Comparison of ENCODE assay signal across 8 cellular contexts in genomic region chr4:142719854-142720541, GRCh38.
A peak's percentile ranks its signal among the peaks of the same experiment; 100 is the strongest.
DNase-seq lines count a peak whose midpoint lies in the region; ATAC-seq and TF ChIP-seq lines count a peak whose summit lies in the region.

No MANE protein-coding gene starts in this region.

- intact Hi-C loops in CD4-positive, alpha-beta T cell (cut with DNase I, micrococcal nuclease) = loop anchor here (1.0 to 10.0 kb wide), 12 partner anchors 43 to 593 kb away; partner anchors contain the start of gene INPP4B (in 1 of the 2)
- intact Hi-C loops in right cardiac atrium (cut with DNase I) = loop anchor here in 2 of 4 donors (10.0 kb wide), 2 partner anchors 365 to 595 kb away; no protein-coding TSS in a partner anchor

- CTCF ChIA-PET in CD4-positive, alpha-beta T cell (lab: Charles Lee) = interaction anchor here (0.6 to 1.4 kb wide), 9 partner anchors 10 to 437 kb away, joined by 3 to 7 read pairs (median 4); no protein-coding TSS in a partner anchor

- peak; percentile 73 for ATAC-seq in CD4-positive, alpha-beta T cell (ENCODE audit: poor library complexity)
- ATAC-seq in SK-N-SH treated with all-trans-retinoic acid at 6 μM for 48 hours (peak; percentile 57), GM19452 (IDR thresholded peaks at IDR 0.05; ENCODE audit: unreplicated experiment) (no peak), GM18519 (IDR thresholded peaks at IDR 0.05; ENCODE audit: low FRiP score, unreplicated experiment) (no peak), right cardiac atrium (no peak)

- H3K4me3 ChIP-seq in right cardiac atrium (ENCODE audit: low read length) = no peak overlapping the region

- no peaks in the 10 kb centered on the region for H3K9me3 ChIP-seq in CD4-positive, alpha-beta T cell (ENCODE audit: control insufficient read depth, low read length)
- H3K9me3 ChIP-seq in right cardiac atrium (ENCODE audit: control insufficient read depth, low read length) = no peaks in the 10 kb centered on the region

- H3K27me3 Mint-ChIP-seq in CD4-positive, alpha-beta T cell = no peaks in the 10 kb centered on the region

- no peaks in the 10 kb centered on the region for H3K27me3 ChIP-seq in CD4-positive, alpha-beta T cell (ENCODE audit: control insufficient read depth, insufficient read depth, low read length)
- H3K27me3 ChIP-seq in right cardiac atrium (ENCODE audit: control insufficient read depth, insufficient read depth) = no peaks in the 10 kb centered on the region

- H3K4me1 ChIP-seq in right cardiac atrium (ENCODE audit: control insufficient read depth, insufficient read depth, low read length) = no peaks in the 10 kb centered on the region

- peak; percentile 86 for TF ChIP-seq CTCF in CD4-positive, alpha-beta T cell (IDR thresholded peaks at IDR 0.05)
- no peak for TF ChIP-seq CTCF in GM20000 (IDR thresholded peaks at IDR 0.05; ENCODE audit: extremely low read depth, missing control alignments)

- peaks cover 38% of the 10 kb centered on the region for H3K36me3 Mint-ChIP-seq in CD4-positive, alpha-beta T cell (ENCODE audit: low read depth)

- no peak for DNase-seq in CD4-positive, alpha-beta T cell
- peak; percentile 4 for DNase-seq in GM20000 (ENCODE audit: low spot score)
- peak; percentile 8 for DNase-seq in hepatic stellate cell (ENCODE audit: low spot score)
- no peak for DNase-seq in nucleus accumbens (lab: John Stamatoyannopoulos, UW)
- DNase-seq in right cardiac atrium = no peak

- 61% methylated on average over 5 of the region's 5 CpGs for WGBS in right cardiac atrium

- H3K9me3 Mint-ChIP-seq in CD4-positive, alpha-beta T cell = peaks cover 4% of the 10 kb centered on the region

- H3K27ac ChIP-seq in CD4-positive, alpha-beta T cell (ENCODE audit: low read depth, low read length) = no peak overlapping the region
- H3K27ac ChIP-seq in right cardiac atrium (ENCODE audit: low read length) = no peak overlapping the region

- peaks cover 43% of the 10 kb centered on the region for H3K4me1 Mint-ChIP-seq in CD4-positive, alpha-beta T cell (ENCODE audit: low read depth)

- peak overlapping the region; percentile 71 for H3K27ac Mint-ChIP-seq in CD4-positive, alpha-beta T cell

- POLR2A ChIA-PET in CD4-positive, alpha-beta T cell (lab: Charles Lee) = interaction anchor here (0.6 to 1.5 kb wide), 13 partner anchors 16 to 592 kb away, joined by 3 to 6 read pairs (median 4); no protein-coding TSS in a partner anchor

- peak overlapping the region; percentile 31 for H3K4me3 Mint-ChIP-seq in CD4-positive, alpha-beta T cell

TF ChIP-seq in SK-N-SH treated with all-trans-retinoic acid at 6 μM for 48 hours, 23 proteins besides CTCF, POLR2A, EP300 and RAD21:
- TF ChIP-seq ZNF8 (CRISPR knock-in tag; IDR thresholded peaks at IDR 0.05) (no peak), CREB5 (CRISPR knock-in tag; IDR thresholded peaks at IDR 0.05; ENCODE audit: low read depth) (no peak), BACH2 (CRISPR knock-in tag; IDR thresholded peaks at IDR 0.05; ENCODE audit: borderline replicate concordance) (no peak), GLIS3 (CRISPR knock-in tag; IDR thresholded peaks at IDR 0.05) (no peak), PATZ1 (CRISPR knock-in tag; IDR thresholded peaks at IDR 0.05; ENCODE audit: borderline replicate concordance) (no peak), OSR1 (CRISPR knock-in tag; IDR thresholded peaks at IDR 0.05) (no peak), ESRRG (CRISPR knock-in tag; IDR thresholded peaks at IDR 0.05) (no peak)

Comparison
In these comparisons a context has a peak if more than half of its experiments do, and no peak if none do; other contexts are left out.
1. ATAC-seq: peak in CD4-positive, alpha-beta T cell (single experiment) and SK-N-SH treated with all-trans-retinoic acid at 6 μM for 48 hours (single experiment); none in GM19452 (single experiment), GM18519 (single experiment) and right cardiac atrium (0 of 2).
2. DNase-seq: peak in GM20000 (single experiment) and hepatic stellate cell (single experiment); none in CD4-positive, alpha-beta T cell (0 of 10), nucleus accumbens (0 of 56) and right cardiac atrium (0 of 3).